Comparison of ENCODE assay signal across 18 cellular contexts in the genomic region with DNA sequence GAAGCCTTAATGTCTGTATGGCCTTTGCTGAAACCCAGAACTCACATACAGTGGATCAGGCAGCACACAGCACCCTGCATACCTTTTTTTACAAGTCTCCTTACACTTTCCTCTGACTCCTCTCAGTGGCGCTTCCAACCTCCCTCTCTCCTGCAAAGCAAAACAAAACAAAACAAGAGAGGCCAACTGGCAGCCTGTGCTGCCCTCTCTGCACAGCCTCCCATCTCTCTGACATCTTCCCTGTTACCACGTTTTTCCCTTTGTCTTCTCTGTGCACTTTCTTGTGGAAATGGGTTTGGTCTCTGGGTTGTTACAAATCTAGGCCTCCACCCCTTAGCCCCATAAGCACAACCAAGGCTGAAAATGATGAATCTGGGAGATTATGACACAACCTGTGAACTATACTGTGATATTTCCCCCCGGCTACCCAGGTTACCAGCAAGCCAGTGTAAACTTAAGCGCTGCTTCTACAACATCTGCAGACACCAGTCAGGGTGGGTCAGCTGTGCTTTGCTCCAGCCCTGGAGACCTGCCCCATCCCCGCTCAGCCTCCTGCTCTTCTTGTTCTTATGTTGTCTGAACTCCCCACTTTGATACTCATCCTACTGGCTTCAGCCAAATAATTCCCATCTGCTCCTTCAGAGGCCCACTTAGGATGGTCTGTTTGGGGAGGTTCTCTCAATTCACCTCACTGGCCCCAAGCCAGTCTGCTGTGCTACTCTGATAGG. TPM values are rescaled to one million over a fixed set of nuclear protein-coding genes. Genes with fewer than 3 reads are reported as not detected.
DNase-seq lines count a peak whose midpoint lies in the region; ATAC-seq and TF ChIP-seq lines count a peak whose summit lies in the region.
"Had no signal": no experiment of that assay in that cellular context is flagged by ENCODE, and none has a peak within 500 bp of the region (broad histone marks: within the 10 kb centered on the region; RNA-seq: fewer than 3 reads in every experiment).

No MANE protein-coding gene starts in this region.

- TF ChIP-seq POLR2A in gastroesophageal sphincter (IDR thresholded peaks at IDR 0.05), result no peak

- no peak overlapping the region for H2AFZ ChIP-seq in Karpas-422 (ENCODE audit: low read length)

- H3K27me3 ChIP-seq in Karpas-422 (ENCODE audit: low read length), result no peaks in the 10 kb centered on the region
- no peaks in the 10 kb centered on the region for H3K27me3 ChIP-seq in gastroesophageal sphincter
- H3K27me3 ChIP-seq in rectal smooth muscle tissue (ENCODE audit: control insufficient read depth, insufficient read depth, low read length), result no peaks in the 10 kb centered on the region
- no peaks in the 10 kb centered on the region for H3K27me3 ChIP-seq in tibial artery

- TF ChIP-seq EP300 in gastroesophageal sphincter (IDR thresholded peaks at IDR 0.05), result no peak

- WGBS in gastroesophageal sphincter (ENCODE audit: low coverage in 1 of 2), 2 donors, result 26 to 51% methylated on average over 3 of the region's 5 CpGs

- H3K79me2 ChIP-seq in Karpas-422 (ENCODE audit: low read length), result no peaks in the 10 kb centered on the region

- peak; percentile 34 for DNase-seq in Karpas-422
- peak in 1 of 2 donors; percentile 76 for DNase-seq in tibial artery
- no peak for DNase-seq in MV-4-11 (lab: John Stamatoyannopoulos, UW)
- DNase-seq: activated CD8-positive, alpha-beta T cell treated with anti-CD3 and anti-CD28 coated beads, Interleukin-2, amount 10 ng/mL, durations not matched to agents 7 days and 5 days; activated naive CD4-positive, alpha-beta T cell treated with anti-CD3 and anti-CD28 coated beads for 36 hours; activated T-cell treated with anti-CD3 and anti-CD28 coated beads, Interleukin-2, amount 50 U/mL, for 1 hour; NCI-H1436; NCI-H526 had no signal

- H3K9me3 ChIP-seq in Karpas-422 (ENCODE audit: low read length) (no peaks in the 10 kb centered on the region), gastroesophageal sphincter (no peaks in the 10 kb centered on the region), tibial artery (no peaks in the 10 kb centered on the region)
- H3K9me3 ChIP-seq: neutrophil had no signal

- H3K36me3 ChIP-seq in Karpas-422 (ENCODE audit: insufficient read depth, low read length), result no peaks in the 10 kb centered on the region
- H3K36me3 ChIP-seq in gastroesophageal sphincter, result no peaks in the 10 kb centered on the region
- H3K36me3 ChIP-seq in rectal smooth muscle tissue (ENCODE audit: control insufficient read depth, insufficient read depth, low read length), result no peaks in the 10 kb centered on the region
- H3K36me3 ChIP-seq in tibial artery, result no peaks in the 10 kb centered on the region
- H3K36me3 ChIP-seq: neutrophil had no signal

- no peak overlapping the region for H3K4me2 ChIP-seq in Karpas-422 (ENCODE audit: low read depth, low read length, poor library complexity, severe bottlenecking)

- peak; percentile 10 for ATAC-seq in gastroesophageal sphincter
- no peak for ATAC-seq in HG02759 (IDR thresholded peaks at IDR 0.05; ENCODE audit: unreplicated experiment)
- ATAC-seq in GM18498 (IDR thresholded peaks at IDR 0.05; ENCODE audit: unreplicated experiment), result no peak
- ATAC-seq in GM21381 (IDR thresholded peaks at IDR 0.05; ENCODE audit: unreplicated experiment), result no peak
- ATAC-seq: activated CD4-positive, CD25-positive, alpha-beta regulatory T cell treated with anti-CD3 and anti-CD28 coated beads, Interleukin-2, amount 50 U/mL, for 24 hours; activated CD8-positive, alpha-beta T cell treated with anti-CD3 and anti-CD28 coated beads, Interleukin-2, amount 10 ng/mL, durations not matched to agents 7 days and 5 days; HepG2; stimulated activated effector memory CD8-positive, alpha-beta T cell treated with anti-CD3 and anti-CD28 coated beads, Interleukin-12 subunit alpha, Interleukin-12 subunit beta, amount 100 ng/mL, for 72 hours had no signal

- no peaks in the 10 kb centered on the region for H4K20me1 ChIP-seq in Karpas-422 (ENCODE audit: insufficient read depth, low read depth, low read length)

- H3K27ac ChIP-seq in Karpas-422 (ENCODE audit: low read length), result no peak overlapping the region
- peak overlapping the region; percentile 73 to 86 (median 82) for H3K27ac ChIP-seq in gastroesophageal sphincter
- peak overlapping the region; percentile 87 for H3K27ac ChIP-seq in rectal smooth muscle tissue (ENCODE audit: low read depth, low read length)
- peak overlapping the region; percentile 81 to 91 for H3K27ac ChIP-seq in tibial artery
- H3K27ac ChIP-seq: C4-2B, neutrophil had no signal

- H3K9me2 ChIP-seq in Karpas-422 (replicated peaks; ENCODE audit: insufficient read depth, low read length), result no peaks in the 10 kb centered on the region

- H3K4me3 ChIP-seq in Karpas-422 (ENCODE audit: low read length), result no peak overlapping the region
- H3K4me3 ChIP-seq in gastroesophageal sphincter, result no peak overlapping the region
- H3K4me3 ChIP-seq in rectal smooth muscle tissue (ENCODE audit: low read length), result no peak overlapping the region
- H3K4me3 ChIP-seq in tibial artery, result no peak overlapping the region

- TF ChIP-seq CTCF in gastroesophageal sphincter (IDR thresholded peaks at IDR 0.05) (no peak), tibial artery (IDR thresholded peaks at IDR 0.05) (no peak)

- peaks cover 37% of the 10 kb centered on the region for H3K4me1 ChIP-seq in Karpas-422 (ENCODE audit: low read length)
- peaks cover 6 to 98% (median 45%) of the 10 kb centered on the region in 3 donors for H3K4me1 ChIP-seq in gastroesophageal sphincter
- peaks cover 51% of the 10 kb centered on the region for H3K4me1 ChIP-seq in rectal smooth muscle tissue (ENCODE audit: control insufficient read depth, insufficient read depth, low read length)
- H3K4me1 ChIP-seq in tibial artery, result peaks cover 11 to 90% (median 70%) of the 10 kb centered on the region in 4 donors

- intact Hi-C loops in tibial artery (cut with DNase I; ENCODE audit: low total_unique reads), result loop anchor here (10.0 kb wide), 1 partner anchor 79 kb away; no protein-coding TSS in a partner anchor

- no peak overlapping the region for H3K9ac ChIP-seq in Karpas-422 (ENCODE audit: low read length)
- no peak overlapping the region for H3K9ac ChIP-seq in rectal smooth muscle tissue (ENCODE audit: low read length)

RNA-seq across cellular contexts. Expression of a gene that starts 54.9 kb away (rescaled TPM):
- total RNA-seq in Karpas-422 (2014; rRNA removed; shearing (Covaris generic); ENCODE audit: low replicate concordance), result 2.2 and 3.6 TPM in 2 replicates
- 10 to 100 TPM; 19.3 to 53.6 (median 37.9) TPM for total RNA-seq in gastroesophageal sphincter
- total RNA-seq: activated CD8-positive, alpha-beta T cell treated with anti-CD3 and anti-CD28 coated beads, Interleukin-2, amount 10 ng/mL, durations not matched to agents 7 days and 5 days; HepG2 had no signal
